18 cellular contexts compared by ENCODE assay signal in the genomic region with DNA sequence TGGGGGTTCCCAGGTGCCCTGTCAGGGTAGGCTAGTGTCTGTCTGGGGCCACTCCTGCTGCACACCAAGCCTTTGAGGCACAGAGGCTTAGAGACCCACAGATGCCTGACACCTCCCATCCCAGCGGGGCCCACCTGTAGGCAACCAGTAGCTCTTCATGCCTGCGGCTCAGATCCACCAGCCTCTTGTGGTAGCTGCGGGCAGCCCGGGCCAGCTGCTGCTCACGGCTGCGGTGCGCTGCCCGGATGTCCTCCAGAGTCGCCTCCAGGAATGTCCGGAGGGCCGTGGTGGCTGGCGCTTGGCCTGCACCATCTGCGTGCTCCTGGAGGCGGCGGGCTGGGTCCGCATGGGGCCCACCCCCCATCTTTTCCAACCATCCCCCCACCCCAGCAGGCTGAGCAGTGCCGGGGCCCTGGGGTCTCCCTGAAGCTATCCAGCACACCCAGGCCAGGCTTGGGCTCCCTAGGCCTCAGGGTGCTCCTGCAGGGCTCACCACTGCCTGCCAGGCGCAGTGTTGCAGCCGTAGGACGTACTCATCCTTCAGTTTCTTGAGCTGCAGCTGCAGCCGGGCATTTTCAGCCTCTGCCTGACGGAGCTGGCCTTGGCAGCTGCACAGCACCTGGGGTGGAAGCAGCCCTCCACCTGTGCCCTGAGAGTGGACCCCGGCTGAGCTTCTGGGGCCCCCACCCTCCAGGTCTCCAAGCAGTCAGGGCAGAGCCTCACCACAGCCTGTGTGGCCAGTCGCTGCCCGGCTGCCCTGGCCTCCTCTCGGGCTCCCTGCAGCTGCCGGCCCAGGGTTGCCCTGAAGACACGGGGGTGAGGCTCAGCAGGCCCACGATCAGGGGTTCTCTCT. TPM values are rescaled to one million over a fixed set of nuclear protein-coding genes. Genes with fewer than 3 reads are reported as not detected.
A peak's percentile ranks its signal among the peaks of the same experiment; 100 is the strongest.
DNase-seq lines count a peak whose midpoint lies in the region; ATAC-seq, FAIRE-seq and TF ChIP-seq lines count a peak whose summit lies in the region.
"Had no signal": no experiment of that assay in that cellular context is flagged by ENCODE, and none has a peak within 500 bp of the region (broad histone marks: within the 10 kb centered on the region; RNA-seq: fewer than 3 reads in every experiment).

No MANE protein-coding gene starts in this region.

- CTCF ChIA-PET in HepG2 (lab: Yijun Ruan, JAX; ENCODE audit: low intra/inter-chr PET ratio, low total read pairs) (no interaction called here), Panc1 (lab: Charles Lee) (interaction anchor here (0.5 to 2.1 kb wide), 3 partner anchors 12 to 426 kb away, joined by 6 to 10 read pairs (median 7); no protein-coding TSS in a partner anchor)

- H3K4me3 ChIP-seq in HepG2 (replicated peaks in 1 of 3; ENCODE audit: insufficient read depth in 1 of 3, low read depth in 2 of 3, low read length in 3 of 3) = no peak overlapping the region
- H3K4me3 ChIP-seq in right lobe of liver = no peak overlapping the region
- no peak overlapping the region for H3K4me3 ChIP-seq in Panc1 (ENCODE audit: low read depth in 2 of 2, low read length in 2 of 2)
- no peak overlapping the region for H3K4me3 ChIP-seq in HAP-1
- H3K4me3 ChIP-seq: heart right ventricle, upper lobe of left lung had no signal

- H3K36me3 ChIP-seq in HepG2 (replicated peaks in 1 of 2; ENCODE audit: control insufficient read depth in 1 of 2, insufficient read depth in 2 of 2, low read length in 2 of 2) = no peaks in the 10 kb centered on the region
- H3K36me3 ChIP-seq in right lobe of liver = no peaks in the 10 kb centered on the region
- H3K36me3 ChIP-seq in Panc1 (ENCODE audit: control insufficient read depth, insufficient read depth, low read length) = no peaks in the 10 kb centered on the region; the same call in 1 of the 2 replicates
- H3K36me3 ChIP-seq in HAP-1 (replicated peaks) = peaks cover 20% of the 10 kb centered on the region

- H3K27me3 ChIP-seq in HepG2 (ENCODE audit: control insufficient read depth in 1 of 2, insufficient read depth in 2 of 2, low read length in 2 of 2) = peaks cover 0 to 3% of the 10 kb centered on the region in 2 experiments; a peak in 1 of 5 replicates
- no peaks in the 10 kb centered on the region for H3K27me3 ChIP-seq in right lobe of liver
- H3K27me3 ChIP-seq in Panc1 (ENCODE audit: control insufficient read depth, insufficient read depth, low read length) = no peaks in the 10 kb centered on the region
- H3K27me3 ChIP-seq in HAP-1 (ENCODE audit: low read depth) = no peaks in the 10 kb centered on the region

- TF ChIP-seq EP300 in HepG2 (IDR thresholded peaks at IDR 0.05; ENCODE audit: low read depth in 2 of 2, low read length in 2 of 2) (no peak), HepG2 (CRISPR knock-in tag; IDR thresholded peaks at IDR 0.05; ENCODE audit: borderline replicate concordance) (no peak)

- no peaks in the 10 kb centered on the region for H3K9me3 ChIP-seq in HepG2 (ENCODE audit: low read length)
- H3K9me3 ChIP-seq in right lobe of liver = no peaks in the 10 kb centered on the region
- no peaks in the 10 kb centered on the region for H3K9me3 ChIP-seq in Panc1 (ENCODE audit: control insufficient read depth, insufficient read depth, low read depth, low read length)
- no peaks in the 10 kb centered on the region for H3K9me3 ChIP-seq in HAP-1
- H3K9me3 ChIP-seq: heart right ventricle, upper lobe of left lung had no signal

- BruUV-seq in HepG2 (replicated peaks; lab: Mats Ljungman, UMichigan) (no TSS peak), Panc1 (replicated peaks; lab: Mats Ljungman, UMichigan) (no TSS peak)

- no peak for TF ChIP-seq RAD21 in HepG2 (CRISPR knock-in tag; IDR thresholded peaks at IDR 0.05)

- no peak for FAIRE-seq in HepG2 (lab: Jason Lieb, UNC)
- FAIRE-seq: colon had no signal

- TF ChIP-seq POLR2A in HepG2 (IDR thresholded peaks at IDR 0.05; ENCODE audit: insufficient read depth in 1 of 2, low read depth in 2 of 2, low read length in 2 of 2) (peak in 1 of 2 experiments; percentile 30; a peak in 1 of 4 replicates), right lobe of liver (IDR thresholded peaks at IDR 0.05) (no peak)

- H4K20me1 ChIP-seq in HepG2 (ENCODE audit: insufficient read depth, low read length) = no peaks in the 10 kb centered on the region

- no peak for ATAC-seq in HepG2
- ATAC-seq in right lobe of liver = no peak
- no peak for ATAC-seq in Panc1
- ATAC-seq in GM19397 (IDR thresholded peaks at IDR 0.05; ENCODE audit: unreplicated experiment) = no peak
- ATAC-seq: heart right ventricle, right cardiac atrium had no signal

- DNase-seq in HepG2 (ENCODE audit: low spot score) = no peak
- DNase-seq in right lobe of liver = no peak
- no peak for DNase-seq in Panc1 (ENCODE audit: low read depth, low spot score)
- peak; percentile 6 for DNase-seq in superior temporal gyrus (ENCODE audit: extremely low spot score)
- DNase-seq in HAP-1 (ENCODE audit: low spot score in 2 of 2) = no peak
- DNase-seq: activated naive CD8-positive, alpha-beta T cell treated with anti-CD3 and anti-CD28 coated beads for 36 hours; endodermal cell; KG1; NCI-H1048; NCI-H2029 treated with DMSO at 0.1 percent for 48 hours; NCI-H524 treated with DMSO at 0.1 percent for 48 hours; stimulated activated naive CD4-positive, alpha-beta T cell treated with Interleukin-2 at 50 U/mL for 16 hours; T-helper 9 cell had no signal

- H3K27ac ChIP-seq in HepG2 (ENCODE audit: extremely low read length, insufficient read depth, low read length) = no peak overlapping the region
- no peak overlapping the region for H3K27ac ChIP-seq in right lobe of liver
- peak overlapping the region; percentile 17; the same call in 1 of the 2 replicates for H3K27ac ChIP-seq in Panc1 (ENCODE audit: low read length)
- H3K27ac ChIP-seq: heart right ventricle, upper lobe of left lung had no signal

- POLR2A ChIA-PET in HepG2 (lab: Yijun Ruan, JAX) = interaction anchor here (2.6 kb wide), 1 partner anchor 8 kb away, joined by 14 read pairs; no protein-coding TSS in a partner anchor
- POLR2A ChIA-PET in Panc1 (lab: Charles Lee) = interaction anchor here (0.5 to 0.8 kb wide), 3 partner anchors 11 to 84 kb away, joined by 3 to 4 read pairs (median 3); no protein-coding TSS in a partner anchor

- H3K9ac ChIP-seq in HepG2 (ENCODE audit: insufficient read depth, low read depth, low read length) = no peak overlapping the region

- TF ChIP-seq CTCF in HepG2 (CRISPR knock-in tag; IDR thresholded peaks at IDR 0.05) = no peak
- no peak for TF ChIP-seq CTCF in right lobe of liver (IDR thresholded peaks at IDR 0.05)
- no peak for TF ChIP-seq CTCF in Panc1 (IDR thresholded peaks at IDR 0.05)

- no peaks in the 10 kb centered on the region for H3K79me2 ChIP-seq in HepG2 (ENCODE audit: insufficient read depth, low read length)

- 35% methylated on average over 5 of the region's 29 CpGs for WGBS in HepG2 (ENCODE audit: low lambda C conversion rate)
- WGBS in right lobe of liver (ENCODE audit: insufficient coverage, low coverage, low lambda C conversion rate, missing lambda C conversion rate) = 10% methylated on average over 2 of the region's 29 CpGs

- intact Hi-C loops in HepG2 (cut with micrococcal nuclease; ENCODE audit: unreplicated experiment) (no loop called here), right lobe of liver (cut with DNase I) (no loop called here), Panc1 (cut with micrococcal nuclease; ENCODE audit: unreplicated experiment) (no loop called here)

- H3K4me1 ChIP-seq in HepG2 (ENCODE audit: insufficient read depth, low read length) (peaks cover 29% of the 10 kb centered on the region), right lobe of liver (peaks cover 0 to 28% (median 3%) of the 10 kb centered on the region in 4 donors), Panc1 (ENCODE audit: control insufficient read depth, insufficient read depth, low read length) (peaks cover 18% of the 10 kb centered on the region), HAP-1 (peaks cover 19% of the 10 kb centered on the region)

- H2AFZ ChIP-seq in HepG2 (ENCODE audit: low read length) = no peak overlapping the region

- in situ Hi-C loops in HepG2 (cut with HindIII; ENCODE audit: extremely low pct_ligation_motif_present, low pct_unique_long_range_greater_than_20kb) = no loop called here
- in situ Hi-C loops in Panc1 (cut with HindIII; ENCODE audit: low pct_unique_long_range_greater_than_20kb, low sequenced_read_pairs) = no loop called here
- in situ Hi-C loops in HAP-1 (cut with MboI; ENCODE audit: low sequenced_read_pairs) = no loop called here

- H3K4me2 ChIP-seq in HepG2 (ENCODE audit: low read depth, low read length) = no peak overlapping the region

RNA-seq across cellular contexts. Expression of gene CCDC78, which starts 1.8 kb away (rescaled TPM):
- 0.53 TPM in 1 of 2 replicates, not detected in the other for total RNA-seq in HepG2 (2016; rRNA removed; fragmentation: Illumina TruSeq; extraction: Trizol)
- total RNA-seq in HepG2 (2016; cell fraction: cytosol; rRNA removed; fragmentation: Illumina TruSeq; extraction: Trizol; ENCODE audit: low read depth) = 0.09 and 0.40 TPM in 2 replicates
- total RNA-seq in HepG2 (2016; cell fraction: insoluble cytoplasmic fraction; rRNA removed; fragmentation: Illumina TruSeq; extraction: Trizol) = 0.48 TPM in 1 of 2 replicates, not detected in the other
- total RNA-seq in HepG2 (2016; cell fraction: membrane; rRNA removed; fragmentation: Illumina TruSeq; extraction: Trizol) = 0.28 TPM in 2 replicates
- total RNA-seq in HepG2 (2016; cell fraction: nucleus; rRNA removed; fragmentation: Illumina TruSeq; extraction: Trizol) = 0.34 and 1.4 TPM in 2 replicates
- polyA plus RNA-seq in HepG2 (2011; rRNA removed) = 1.5 and 1.7 TPM in 2 replicates
- polyA plus RNA-seq in HepG2 (2011; cell fraction: cytosol; rRNA removed) = 0.26 and 0.44 TPM in 2 replicates
- polyA plus RNA-seq in HepG2 (2011; cell fraction: nucleus; rRNA removed) = 17.5 and 23.8 TPM in 2 replicates
- 1.0 and 2.1 TPM in 2 replicates for polyA plus RNA-seq in HepG2 (2012)
- polyA plus RNA-seq in HepG2 (2016; cell fraction: cytosol; fragmentation: Illumina TruSeq; extraction: Trizol; ENCODE audit: low read depth) = 0.11 and 0.18 TPM in 2 replicates
- 0.24 and 0.57 TPM in 2 replicates for polyA plus RNA-seq in HepG2 (2016; cell fraction: insoluble cytoplasmic fraction; fragmentation: Illumina TruSeq; extraction: Trizol; ENCODE audit: low read depth)
- not detected in 2 replicates for polyA plus RNA-seq in HepG2 (2016; cell fraction: membrane; fragmentation: Illumina TruSeq; extraction: Trizol; ENCODE audit: low read depth)
- 2.7 and 3.2 TPM in 2 replicates for polyA plus RNA-seq in HepG2 (2016; cell fraction: nucleus; fragmentation: Illumina TruSeq; extraction: Trizol; ENCODE audit: insufficient read depth, low read depth)
- 0.38 and 3.8 TPM in 2 replicates for polyA minus RNA-seq in HepG2 (2011; rRNA and poly(A)+ RNA removed; ENCODE audit: low replicate concordance)
- polyA minus RNA-seq in HepG2 (2011; cell fraction: cytosol; rRNA and poly(A)+ RNA removed) = not detected in 2 replicates
- polyA minus RNA-seq in HepG2 (2011; cell fraction: nucleus; rRNA and poly(A)+ RNA removed) = 0.90 and 1.6 TPM in 2 replicates
- total RNA-seq in right lobe of liver = under 1 TPM in 1 of 6 experiments, not detected in 5; 0.31 TPM
- 18.2 TPM for total RNA-seq in Panc1 (2021; ENCODE audit: unreplicated experiment)
- 23.6 TPM for polyA plus RNA-seq in Panc1 (2012; ENCODE audit: insufficient read length)

RNA-seq across cellular contexts. Expression of gene HAGHL, which starts 2.5 kb away (rescaled TPM):
- total RNA-seq in HepG2 (2016; rRNA removed; fragmentation: Illumina TruSeq; extraction: Trizol) (3.4 and 4.7 TPM in 2 replicates), right lobe of liver (1 to 10 TPM in 4 of 6 experiments, under 1 TPM in 2; 0.83 to 2.5 (median 1.3) TPM), Panc1 (2021; ENCODE audit: unreplicated experiment) (41.1 TPM)
- total RNA-seq in HepG2 (2016; cell fraction: cytosol; rRNA removed; fragmentation: Illumina TruSeq; extraction: Trizol; ENCODE audit: low read depth) = 2.0 and 3.1 TPM in 2 replicates
- 3.0 and 4.0 TPM in 2 replicates for total RNA-seq in HepG2 (2016; cell fraction: insoluble cytoplasmic fraction; rRNA removed; fragmentation: Illumina TruSeq; extraction: Trizol)
- total RNA-seq in HepG2 (2016; cell fraction: membrane; rRNA removed; fragmentation: Illumina TruSeq; extraction: Trizol) = 2.4 and 3.1 TPM in 2 replicates
- 2.0 and 3.3 TPM in 2 replicates for total RNA-seq in HepG2 (2016; cell fraction: nucleus; rRNA removed; fragmentation: Illumina TruSeq; extraction: Trizol)
- 8.4 and 12.7 TPM in 2 replicates for polyA plus RNA-seq in HepG2 (2011; rRNA removed)
- 5.6 and 13.2 TPM in 2 replicates for polyA plus RNA-seq in HepG2 (2011; cell fraction: cytosol; rRNA removed)
- polyA plus RNA-seq in HepG2 (2011; cell fraction: nucleus; rRNA removed) = 160 and 166 TPM in 2 replicates
- 2.9 and 5.9 TPM in 2 replicates for polyA plus RNA-seq in HepG2 (2012)
- polyA plus RNA-seq in HepG2 (2016; cell fraction: cytosol; fragmentation: Illumina TruSeq; extraction: Trizol; ENCODE audit: low read depth) = 1.6 and 3.1 TPM in 2 replicates
- 3.2 and 3.5 TPM in 2 replicates for polyA plus RNA-seq in HepG2 (2016; cell fraction: insoluble cytoplasmic fraction; fragmentation: Illumina TruSeq; extraction: Trizol; ENCODE audit: low read depth)
- 1.8 and 2.5 TPM in 2 replicates for polyA plus RNA-seq in HepG2 (2016; cell fraction: membrane; fragmentation: Illumina TruSeq; extraction: Trizol; ENCODE audit: low read depth)
- 9.9 and 13.3 TPM in 2 replicates for polyA plus RNA-seq in HepG2 (2016; cell fraction: nucleus; fragmentation: Illumina TruSeq; extraction: Trizol; ENCODE audit: insufficient read depth, low read depth)
- polyA minus RNA-seq in HepG2 (2011; rRNA and poly(A)+ RNA removed; ENCODE audit: low replicate concordance) = 6.6 and 10.5 TPM in 2 replicates
- 3.3 and 4.7 TPM in 2 replicates for polyA minus RNA-seq in HepG2 (2011; cell fraction: cytosol; rRNA and poly(A)+ RNA removed)
- 3.4 and 7.1 TPM in 2 replicates for polyA minus RNA-seq in HepG2 (2011; cell fraction: nucleus; rRNA and poly(A)+ RNA removed)
- polyA plus RNA-seq in Panc1 (2012; ENCODE audit: insufficient read length) = 107 TPM

RNA-seq across cellular contexts. Expression of gene ANTKMT, which starts 3.5 kb away (rescaled TPM):
- total RNA-seq in HepG2 (2016; rRNA removed; fragmentation: Illumina TruSeq; extraction: Trizol) (17.8 and 47.8 TPM in 2 replicates), right lobe of liver (10 to 100 TPM; 19.7 to 56.0 (median 28.2) TPM), Panc1 (2021; ENCODE audit: unreplicated experiment) (93.6 TPM)
- 23.3 and 24.5 TPM in 2 replicates for total RNA-seq in HepG2 (2016; cell fraction: cytosol; rRNA removed; fragmentation: Illumina TruSeq; extraction: Trizol; ENCODE audit: low read depth)
- 20.4 and 46.4 TPM in 2 replicates for total RNA-seq in HepG2 (2016; cell fraction: insoluble cytoplasmic fraction; rRNA removed; fragmentation: Illumina TruSeq; extraction: Trizol)
- 26.6 and 30.6 TPM in 2 replicates for total RNA-seq in HepG2 (2016; cell fraction: membrane; rRNA removed; fragmentation: Illumina TruSeq; extraction: Trizol)
- total RNA-seq in HepG2 (2016; cell fraction: nucleus; rRNA removed; fragmentation: Illumina TruSeq; extraction: Trizol) = 18.5 and 25.5 TPM in 2 replicates
- 7.5 and 11.8 TPM in 2 replicates for polyA plus RNA-seq in HepG2 (2011; rRNA removed)
- polyA plus RNA-seq in HepG2 (2011; cell fraction: cytosol; rRNA removed) = 10.6 and 19.3 TPM in 2 replicates
- polyA plus RNA-seq in HepG2 (2011; cell fraction: nucleus; rRNA removed) = 47.2 and 48.7 TPM in 2 replicates
- polyA plus RNA-seq in HepG2 (2012) = 4.2 and 8.6 TPM in 2 replicates
- polyA plus RNA-seq in HepG2 (2016; cell fraction: cytosol; fragmentation: Illumina TruSeq; extraction: Trizol; ENCODE audit: low read depth) = 14.5 and 19.6 TPM in 2 replicates
- polyA plus RNA-seq in HepG2 (2016; cell fraction: insoluble cytoplasmic fraction; fragmentation: Illumina TruSeq; extraction: Trizol; ENCODE audit: low read depth) = 10.3 and 11.6 TPM in 2 replicates
- 16.4 and 20.3 TPM in 2 replicates for polyA plus RNA-seq in HepG2 (2016; cell fraction: membrane; fragmentation: Illumina TruSeq; extraction: Trizol; ENCODE audit: low read depth)
- polyA plus RNA-seq in HepG2 (2016; cell fraction: nucleus; fragmentation: Illumina TruSeq; extraction: Trizol; ENCODE audit: insufficient read depth, low read depth) = 33.8 and 45.5 TPM in 2 replicates
- polyA minus RNA-seq in HepG2 (2011; rRNA and poly(A)+ RNA removed; ENCODE audit: low replicate concordance) = 2.4 and 4.6 TPM in 2 replicates
- 5.2 and 9.3 TPM in 2 replicates for polyA minus RNA-seq in HepG2 (2011; cell fraction: cytosol; rRNA and poly(A)+ RNA removed)
- polyA minus RNA-seq in HepG2 (2011; cell fraction: nucleus; rRNA and poly(A)+ RNA removed) = 9.1 and 10.3 TPM in 2 replicates
- 75.7 TPM for polyA plus RNA-seq in Panc1 (2012; ENCODE audit: insufficient read length)

RNA-seq across cellular contexts. Expression of gene METRN, which starts 9.5 kb away (rescaled TPM):
- total RNA-seq in HepG2 (2016; rRNA removed; fragmentation: Illumina TruSeq; extraction: Trizol) (27.3 and 46.1 TPM in 2 replicates), right lobe of liver (10 to 100 TPM; 14.0 to 43.7 (median 26.2) TPM), Panc1 (2021; ENCODE audit: unreplicated experiment) (407 TPM)
- 309 and 313 TPM in 2 replicates for total RNA-seq in HepG2 (2016; cell fraction: cytosol; rRNA removed; fragmentation: Illumina TruSeq; extraction: Trizol; ENCODE audit: low read depth)
- total RNA-seq in HepG2 (2016; cell fraction: insoluble cytoplasmic fraction; rRNA removed; fragmentation: Illumina TruSeq; extraction: Trizol) = 32.7 and 50.4 TPM in 2 replicates
- total RNA-seq in HepG2 (2016; cell fraction: membrane; rRNA removed; fragmentation: Illumina TruSeq; extraction: Trizol) = 215 and 243 TPM in 2 replicates
- 17.9 and 18.8 TPM in 2 replicates for total RNA-seq in HepG2 (2016; cell fraction: nucleus; rRNA removed; fragmentation: Illumina TruSeq; extraction: Trizol)
- 25.5 and 34.0 TPM in 2 replicates for polyA plus RNA-seq in HepG2 (2011; rRNA removed)
- 9.2 and 47.6 TPM in 2 replicates for polyA plus RNA-seq in HepG2 (2011; cell fraction: cytosol; rRNA removed)
- polyA plus RNA-seq in HepG2 (2011; cell fraction: nucleus; rRNA removed) = 25.3 and 25.6 TPM in 2 replicates
- polyA plus RNA-seq in HepG2 (2012) = 6.0 and 9.7 TPM in 2 replicates
- polyA plus RNA-seq in HepG2 (2016; cell fraction: cytosol; fragmentation: Illumina TruSeq; extraction: Trizol; ENCODE audit: low read depth) = 285 and 311 TPM in 2 replicates
- 25.1 and 30.0 TPM in 2 replicates for polyA plus RNA-seq in HepG2 (2016; cell fraction: insoluble cytoplasmic fraction; fragmentation: Illumina TruSeq; extraction: Trizol; ENCODE audit: low read depth)
- polyA plus RNA-seq in HepG2 (2016; cell fraction: membrane; fragmentation: Illumina TruSeq; extraction: Trizol; ENCODE audit: low read depth) = 167 and 188 TPM in 2 replicates
- 32.0 and 38.6 TPM in 2 replicates for polyA plus RNA-seq in HepG2 (2016; cell fraction: nucleus; fragmentation: Illumina TruSeq; extraction: Trizol; ENCODE audit: insufficient read depth, low read depth)
- 4.1 and 35.6 TPM in 2 replicates for polyA minus RNA-seq in HepG2 (2011; rRNA and poly(A)+ RNA removed; ENCODE audit: low replicate concordance)
- 14.3 and 15.0 TPM in 2 replicates for polyA minus RNA-seq in HepG2 (2011; cell fraction: cytosol; rRNA and poly(A)+ RNA removed)
- 4.4 and 4.6 TPM in 2 replicates for polyA minus RNA-seq in HepG2 (2011; cell fraction: nucleus; rRNA and poly(A)+ RNA removed)
- polyA plus RNA-seq in Panc1 (2012; ENCODE audit: insufficient read length) = 561 TPM

RNA-seq across cellular contexts. Expression of gene CIAO3, which starts 16.4 kb away (rescaled TPM):
- 16.9 and 21.7 TPM in 2 replicates for total RNA-seq in HepG2 (2016; rRNA removed; fragmentation: Illumina TruSeq; extraction: Trizol)
- 7.0 and 7.4 TPM in 2 replicates for total RNA-seq in HepG2 (2016; cell fraction: cytosol; rRNA removed; fragmentation: Illumina TruSeq; extraction: Trizol; ENCODE audit: low read depth)
- 15.6 and 20.7 TPM in 2 replicates for total RNA-seq in HepG2 (2016; cell fraction: insoluble cytoplasmic fraction; rRNA removed; fragmentation: Illumina TruSeq; extraction: Trizol)
- 5.7 and 7.5 TPM in 2 replicates for total RNA-seq in HepG2 (2016; cell fraction: membrane; rRNA removed; fragmentation: Illumina TruSeq; extraction: Trizol)
- 14.7 and 17.4 TPM in 2 replicates for total RNA-seq in HepG2 (2016; cell fraction: nucleus; rRNA removed; fragmentation: Illumina TruSeq; extraction: Trizol)
- 25.0 and 25.2 TPM in 2 replicates for polyA plus RNA-seq in HepG2 (2011; rRNA removed)
- polyA plus RNA-seq in HepG2 (2011; cell fraction: cytosol; rRNA removed) = 10.2 and 14.3 TPM in 2 replicates
- 96.0 and 123 TPM in 2 replicates for polyA plus RNA-seq in HepG2 (2011; cell fraction: nucleus; rRNA removed)
- polyA plus RNA-seq in HepG2 (2012) = 12.1 and 17.0 TPM in 2 replicates
- polyA plus RNA-seq in HepG2 (2016; cell fraction: cytosol; fragmentation: Illumina TruSeq; extraction: Trizol; ENCODE audit: low read depth) = 1.3 and 1.4 TPM in 2 replicates
- polyA plus RNA-seq in HepG2 (2016; cell fraction: insoluble cytoplasmic fraction; fragmentation: Illumina TruSeq; extraction: Trizol; ENCODE audit: low read depth) = 14.0 TPM in 2 replicates
- polyA plus RNA-seq in HepG2 (2016; cell fraction: membrane; fragmentation: Illumina TruSeq; extraction: Trizol; ENCODE audit: low read depth) = 3.2 and 3.5 TPM in 2 replicates
- 31.2 and 33.5 TPM in 2 replicates for polyA plus RNA-seq in HepG2 (2016; cell fraction: nucleus; fragmentation: Illumina TruSeq; extraction: Trizol; ENCODE audit: insufficient read depth, low read depth)
- 29.7 and 30.3 TPM in 2 replicates for polyA minus RNA-seq in HepG2 (2011; rRNA and poly(A)+ RNA removed; ENCODE audit: low replicate concordance)
- polyA minus RNA-seq in HepG2 (2011; cell fraction: cytosol; rRNA and poly(A)+ RNA removed) = 6.2 and 6.9 TPM in 2 replicates
- 44.2 and 47.5 TPM in 2 replicates for polyA minus RNA-seq in HepG2 (2011; cell fraction: nucleus; rRNA and poly(A)+ RNA removed)
- 10 to 100 TPM; 11.9 to 26.1 (median 17.3) TPM for total RNA-seq in right lobe of liver
- total RNA-seq in Panc1 (2021; ENCODE audit: unreplicated experiment) = 34.0 TPM
- polyA plus RNA-seq in Panc1 (2012; ENCODE audit: insufficient read length) = 34.4 TPM
